1 cellular context compared by ENCODE assay signal in genomic region chr6:13474360-13474759, GRCh38.
TF ChIP-seq lines count a peak whose summit lies in the region.

No MANE protein-coding gene starts in this region.

TF ChIP-seq in HepG2, 621 proteins besides CTCF, POLR2A, EP300 and RAD21 (continued from another document and continues in another):
- no peak for TF ChIP-seq E2F5 (CRISPR knock-in tag; conservative IDR thresholded peaks at IDR 0.05)
- TF ChIP-seq POGZ (CRISPR knock-in tag; IDR thresholded peaks at IDR 0.05): no peak
- no peak for TF ChIP-seq ZNF775 (CRISPR knock-in tag; IDR thresholded peaks at IDR 0.05; ENCODE audit: borderline replicate concordance)
- TF ChIP-seq, protein P1, sequence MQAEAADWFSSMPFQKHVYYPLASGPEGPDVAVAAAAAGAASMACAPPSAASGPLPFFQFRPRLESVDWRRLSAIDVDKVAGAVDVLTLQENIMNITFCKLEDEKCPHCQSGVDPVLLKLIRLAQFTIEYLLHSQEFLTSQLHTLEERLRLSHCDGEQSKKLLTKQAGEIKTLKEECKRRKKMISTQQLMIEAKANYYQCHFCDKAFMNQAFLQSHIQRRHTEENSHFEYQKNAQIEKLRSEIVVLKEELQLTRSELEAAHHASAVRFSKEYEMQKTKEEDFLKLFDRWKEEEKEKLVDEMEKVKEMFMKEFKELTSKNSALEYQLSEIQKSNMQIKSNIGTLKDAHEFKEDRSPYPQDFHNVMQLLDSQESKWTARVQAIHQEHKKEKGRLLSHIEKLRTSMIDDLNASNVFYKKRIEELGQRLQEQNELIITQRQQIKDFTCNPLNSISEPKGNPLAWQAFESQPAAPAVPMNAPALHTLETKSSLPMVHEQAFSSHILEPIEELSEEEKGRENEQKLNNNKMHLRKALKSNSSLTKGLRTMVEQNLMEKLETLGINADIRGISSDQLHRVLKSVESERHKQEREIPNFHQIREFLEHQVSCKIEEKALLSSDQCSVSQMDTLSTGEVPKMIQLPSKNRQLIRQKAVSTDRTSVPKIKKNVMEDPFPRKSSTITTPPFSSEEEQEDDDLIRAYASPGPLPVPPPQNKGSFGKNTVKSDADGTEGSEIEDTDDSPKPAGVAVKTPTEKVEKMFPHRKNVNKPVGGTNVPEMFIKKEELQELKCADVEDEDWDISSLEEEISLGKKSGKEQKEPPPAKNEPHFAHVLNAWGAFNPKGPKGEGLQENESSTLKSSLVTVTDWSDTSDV (CRISPR knock-in tag; IDR thresholded peaks at IDR 0.05): no peak
- TF ChIP-seq ZBTB38 (CRISPR knock-in tag; IDR thresholded peaks at IDR 0.05): no peak
- TF ChIP-seq, protein P2, sequence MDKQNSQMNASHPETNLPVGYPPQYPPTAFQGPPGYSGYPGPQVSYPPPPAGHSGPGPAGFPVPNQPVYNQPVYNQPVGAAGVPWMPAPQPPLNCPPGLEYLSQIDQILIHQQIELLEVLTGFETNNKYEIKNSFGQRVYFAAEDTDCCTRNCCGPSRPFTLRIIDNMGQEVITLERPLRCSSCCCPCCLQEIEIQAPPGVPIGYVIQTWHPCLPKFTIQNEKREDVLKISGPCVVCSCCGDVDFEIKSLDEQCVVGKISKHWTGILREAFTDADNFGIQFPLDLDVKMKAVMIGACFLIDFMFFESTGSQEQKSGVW (CRISPR knock-in tag; IDR thresholded peaks at IDR 0.05; ENCODE audit: borderline replicate concordance): no peak
- no peak for TF ChIP-seq IRF2 (CRISPR knock-in tag; IDR thresholded peaks at IDR 0.05)
- TF ChIP-seq IRX3 (CRISPR knock-in tag; IDR thresholded peaks at IDR 0.05; ENCODE audit: borderline replicate concordance, low read depth): no peak
- no peak for TF ChIP-seq NFIC (IDR thresholded peaks at IDR 0.05; ENCODE audit: low read length)
- TF ChIP-seq, protein P3, sequence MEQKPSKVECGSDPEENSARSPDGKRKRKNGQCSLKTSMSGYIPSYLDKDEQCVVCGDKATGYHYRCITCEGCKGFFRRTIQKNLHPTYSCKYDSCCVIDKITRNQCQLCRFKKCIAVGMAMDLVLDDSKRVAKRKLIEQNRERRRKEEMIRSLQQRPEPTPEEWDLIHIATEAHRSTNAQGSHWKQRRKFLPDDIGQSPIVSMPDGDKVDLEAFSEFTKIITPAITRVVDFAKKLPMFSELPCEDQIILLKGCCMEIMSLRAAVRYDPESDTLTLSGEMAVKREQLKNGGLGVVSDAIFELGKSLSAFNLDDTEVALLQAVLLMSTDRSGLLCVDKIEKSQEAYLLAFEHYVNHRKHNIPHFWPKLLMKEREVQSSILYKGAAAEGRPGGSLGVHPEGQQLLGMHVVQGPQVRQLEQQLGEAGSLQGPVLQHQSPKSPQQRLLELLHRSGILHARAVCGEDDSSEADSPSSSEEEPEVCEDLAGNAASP (CRISPR knock-in tag; IDR thresholded peaks at IDR 0.05; ENCODE audit: borderline replicate concordance): no peak
- TF ChIP-seq FOSL2 (CRISPR knock-in tag; IDR thresholded peaks at IDR 0.05): peak; percentile 68
- TF ChIP-seq JDP2 (CRISPR knock-in tag; IDR thresholded peaks at IDR 0.05; ENCODE audit: borderline replicate concordance): no peak
- no peak for TF ChIP-seq SP5 (CRISPR knock-in tag; IDR thresholded peaks at IDR 0.05; ENCODE audit: borderline replicate concordance, low read depth)
- no peak for TF ChIP-seq RARG (CRISPR knock-in tag; IDR thresholded peaks at IDR 0.05; ENCODE audit: low read depth)
- TF ChIP-seq, protein P4, sequence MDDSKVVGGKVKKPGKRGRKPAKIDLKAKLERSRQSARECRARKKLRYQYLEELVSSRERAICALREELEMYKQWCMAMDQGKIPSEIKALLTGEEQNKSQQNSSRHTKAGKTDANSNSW (CRISPR knock-in tag; IDR thresholded peaks at IDR 0.05; ENCODE audit: borderline replicate concordance): no peak
- peak; percentile 60; the same call in 1 of the 2 replicates for TF ChIP-seq CEBPB (IDR thresholded peaks at IDR 0.05; ENCODE audit: borderline replicate concordance, low read depth, low read length)
- TF ChIP-seq ZNF264 (CRISPR knock-in tag; IDR thresholded peaks at IDR 0.05): no peak
- TF ChIP-seq ZNF451 (CRISPR knock-in tag; IDR thresholded peaks at IDR 0.05): no peak
- no peak for TF ChIP-seq ZSCAN29 (CRISPR knock-in tag; conservative IDR thresholded peaks at IDR 0.05)
- TF ChIP-seq PITX1 (CRISPR knock-in tag; IDR thresholded peaks at IDR 0.05): no peak
- TF ChIP-seq RCOR2 (CRISPR knock-in tag; IDR thresholded peaks at IDR 0.05): 0 out of 2 replicates have a peak, but pooled peaks have one; percentile 34
- TF ChIP-seq, protein P5, sequence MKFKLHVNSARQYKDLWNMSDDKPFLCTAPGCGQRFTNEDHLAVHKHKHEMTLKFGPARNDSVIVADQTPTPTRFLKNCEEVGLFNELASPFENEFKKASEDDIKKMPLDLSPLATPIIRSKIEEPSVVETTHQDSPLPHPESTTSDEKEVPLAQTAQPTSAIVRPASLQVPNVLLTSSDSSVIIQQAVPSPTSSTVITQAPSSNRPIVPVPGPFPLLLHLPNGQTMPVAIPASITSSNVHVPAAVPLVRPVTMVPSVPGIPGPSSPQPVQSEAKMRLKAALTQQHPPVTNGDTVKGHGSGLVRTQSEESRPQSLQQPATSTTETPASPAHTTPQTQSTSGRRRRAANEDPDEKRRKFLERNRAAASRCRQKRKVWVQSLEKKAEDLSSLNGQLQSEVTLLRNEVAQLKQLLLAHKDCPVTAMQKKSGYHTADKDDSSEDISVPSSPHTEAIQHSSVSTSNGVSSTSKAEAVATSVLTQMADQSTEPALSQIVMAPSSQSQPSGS (CRISPR knock-in tag; IDR thresholded peaks at IDR 0.05): no peak
- peak; percentile 26; the same call in 1 of the 2 replicates for TF ChIP-seq ELF3 (CRISPR knock-in tag; IDR thresholded peaks at IDR 0.05)
- no peak for TF ChIP-seq ZNF678 (CRISPR knock-in tag; IDR thresholded peaks at IDR 0.05)
- TF ChIP-seq REPIN1 (CRISPR knock-in tag; IDR thresholded peaks at IDR 0.05; ENCODE audit: borderline replicate concordance, low read depth): no peak
- TF ChIP-seq ISL2 (CRISPR knock-in tag; IDR thresholded peaks at IDR 0.05): no peak
- TF ChIP-seq, protein P6, sequence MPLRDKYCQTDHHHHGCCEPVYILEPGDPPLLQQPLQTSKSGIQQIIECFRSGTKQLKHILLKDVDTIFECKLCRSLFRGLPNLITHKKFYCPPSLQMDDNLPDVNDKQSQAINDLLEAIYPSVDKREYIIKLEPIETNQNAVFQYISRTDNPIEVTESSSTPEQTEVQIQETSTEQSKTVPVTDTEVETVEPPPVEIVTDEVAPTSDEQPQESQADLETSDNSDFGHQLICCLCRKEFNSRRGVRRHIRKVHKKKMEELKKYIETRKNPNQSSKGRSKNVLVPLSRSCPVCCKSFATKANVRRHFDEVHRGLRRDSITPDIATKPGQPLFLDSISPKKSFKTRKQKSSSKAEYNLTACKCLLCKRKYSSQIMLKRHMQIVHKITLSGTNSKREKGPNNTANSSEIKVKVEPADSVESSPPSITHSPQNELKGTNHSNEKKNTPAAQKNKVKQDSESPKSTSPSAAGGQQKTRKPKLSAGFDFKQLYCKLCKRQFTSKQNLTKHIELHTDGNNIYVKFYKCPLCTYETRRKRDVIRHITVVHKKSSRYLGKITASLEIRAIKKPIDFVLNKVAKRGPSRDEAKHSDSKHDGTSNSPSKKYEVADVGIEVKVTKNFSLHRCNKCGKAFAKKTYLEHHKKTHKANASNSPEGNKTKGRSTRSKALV (CRISPR knock-in tag; IDR thresholded peaks at IDR 0.05): no peak
- 0 out of 2 replicates have a peak, but pooled peaks have one; percentile 22 for TF ChIP-seq MIXL1 (CRISPR knock-in tag; IDR thresholded peaks at IDR 0.05)
- no peak for TF ChIP-seq ARNT (IDR thresholded peaks at IDR 0.05)
- TF ChIP-seq YY1 (IDR thresholded peaks at IDR 0.05; ENCODE audit: insufficient read depth, insufficient replicate concordance, low read depth, low read length): no peak
- TF ChIP-seq ZNF776 (CRISPR knock-in tag; IDR thresholded peaks at IDR 0.05): no peak
- TF ChIP-seq TMF1 (CRISPR knock-in tag; IDR thresholded peaks at IDR 0.05; ENCODE audit: low read depth): no peak
- no peak for TF ChIP-seq STAT5B (CRISPR knock-in tag; IDR thresholded peaks at IDR 0.05)
- TF ChIP-seq ZEB1 (IDR thresholded peaks at IDR 0.05; ENCODE audit: insufficient replicate concordance, low read depth): no peak
- TF ChIP-seq RFXANK (CRISPR knock-in tag; IDR thresholded peaks at IDR 0.05): no peak
- no peak for TF ChIP-seq ZNF83 (CRISPR knock-in tag; IDR thresholded peaks at IDR 0.05; ENCODE audit: borderline replicate concordance)
- no peak for TF ChIP-seq ZNF207 (IDR thresholded peaks at IDR 0.05; ENCODE audit: borderline replicate concordance)
- TF ChIP-seq SOX5 (CRISPR knock-in tag; IDR thresholded peaks at IDR 0.05; ENCODE audit: borderline replicate concordance): peak; percentile 36; the same call in 1 of the 2 replicates
- no peak for TF ChIP-seq RFX3 (CRISPR knock-in tag; IDR thresholded peaks at IDR 0.05)
- 0 out of 2 replicates have a peak, but pooled peaks have one; percentile 35 for TF ChIP-seq RXRB (CRISPR knock-in tag; IDR thresholded peaks at IDR 0.05; ENCODE audit: borderline replicate concordance)
- TF ChIP-seq ZBTB37 (CRISPR knock-in tag; IDR thresholded peaks at IDR 0.05): no peak
- no peak for TF ChIP-seq ZNF225 (CRISPR knock-in tag; IDR thresholded peaks at IDR 0.05)
- TF ChIP-seq ZSCAN31 (CRISPR knock-in tag; IDR thresholded peaks at IDR 0.05; ENCODE audit: low read depth): no peak
- TF ChIP-seq AFF4 (CRISPR knock-in tag; IDR thresholded peaks at IDR 0.05): no peak
- TF ChIP-seq EED (CRISPR knock-in tag; IDR thresholded peaks at IDR 0.05): no peak
- TF ChIP-seq, protein P7, sequence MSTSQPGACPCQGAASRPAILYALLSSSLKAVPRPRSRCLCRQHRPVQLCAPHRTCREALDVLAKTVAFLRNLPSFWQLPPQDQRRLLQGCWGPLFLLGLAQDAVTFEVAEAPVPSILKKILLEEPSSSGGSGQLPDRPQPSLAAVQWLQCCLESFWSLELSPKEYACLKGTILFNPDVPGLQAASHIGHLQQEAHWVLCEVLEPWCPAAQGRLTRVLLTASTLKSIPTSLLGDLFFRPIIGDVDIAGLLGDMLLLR (CRISPR knock-in tag; IDR thresholded peaks at IDR 0.05): no peak
- TF ChIP-seq, protein P8, sequence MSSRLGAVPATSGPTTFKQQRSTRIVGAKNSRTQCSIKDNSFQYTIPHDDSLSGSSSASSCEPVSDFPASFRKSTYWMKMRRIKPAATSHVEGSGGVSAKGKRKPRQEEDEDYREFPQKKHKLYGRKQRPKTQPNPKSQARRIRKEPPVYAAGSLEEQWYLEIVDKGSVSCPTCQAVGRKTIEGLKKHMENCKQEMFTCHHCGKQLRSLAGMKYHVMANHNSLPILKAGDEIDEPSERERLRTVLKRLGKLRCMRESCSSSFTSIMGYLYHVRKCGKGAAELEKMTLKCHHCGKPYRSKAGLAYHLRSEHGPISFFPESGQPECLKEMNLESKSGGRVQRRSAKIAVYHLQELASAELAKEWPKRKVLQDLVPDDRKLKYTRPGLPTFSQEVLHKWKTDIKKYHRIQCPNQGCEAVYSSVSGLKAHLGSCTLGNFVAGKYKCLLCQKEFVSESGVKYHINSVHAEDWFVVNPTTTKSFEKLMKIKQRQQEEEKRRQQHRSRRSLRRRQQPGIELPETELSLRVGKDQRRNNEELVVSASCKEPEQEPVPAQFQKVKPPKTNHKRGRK (CRISPR knock-in tag; IDR thresholded peaks at IDR 0.05): no peak
- TF ChIP-seq ZNF282 (IDR thresholded peaks at IDR 0.05; ENCODE audit: partially characterized antibody): no peak
